16 cellular contexts compared by ENCODE assay signal in genomic region chr11:61328351-61328750, GRCh38. TPM values are rescaled to one million over a fixed set of nuclear protein-coding genes. Genes with fewer than 3 reads are reported as not detected.
DNase-seq lines count a peak whose midpoint lies in the region; ATAC-seq and TF ChIP-seq lines count a peak whose summit lies in the region.
"Had no signal": no experiment of that assay in that cellular context is flagged by ENCODE, and none has a peak within 500 bp of the region (broad histone marks: within the 10 kb centered on the region; RNA-seq: fewer than 3 reads in every experiment).

No MANE protein-coding gene starts in this region.

- H3F3A ChIP-seq in neural progenitor cell (ENCODE audit: low read depth): peaks cover 2% of the 10 kb centered on the region

- H3K27me3 Mint-ChIP-seq in HFFc6 (ENCODE audit: insufficient read depth) (peaks cover 1% of the 10 kb centered on the region; the same call in 1 of the 2 replicates), chondrocyte (ENCODE audit: low read depth) (no peaks in the 10 kb centered on the region), neural progenitor cell (ENCODE audit: insufficient read depth, low read depth) (peaks cover 3% of the 10 kb centered on the region)
- no peaks in the 10 kb centered on the region for H3K27me3 Mint-ChIP-seq in stimulated activated naive B cell treated with anti-CD40 and anti-IgM and Interleukin-4, amounts not matched to agents 10 μg/mL and 1 μg/mL and 100 μg/mL, for 72 hours

- H3K4me2 ChIP-seq in neural progenitor cell: no peak overlapping the region

- H3K9me3 Mint-ChIP-seq in HFFc6 (no peaks in the 10 kb centered on the region), chondrocyte (ENCODE audit: low read depth) (no peaks in the 10 kb centered on the region), neural progenitor cell (no peaks in the 10 kb centered on the region)
- no peaks in the 10 kb centered on the region for H3K9me3 Mint-ChIP-seq in stimulated activated naive B cell treated with anti-CD40 and anti-IgM and Interleukin-4, amounts not matched to agents 10 μg/mL and 1 μg/mL and 100 μg/mL, for 72 hours
- H3K9me3 Mint-ChIP-seq: CD8-positive, alpha-beta memory T cell had no signal

- H3K36me3 Mint-ChIP-seq in HFFc6 (ENCODE audit: low read depth) (peaks cover 55% of the 10 kb centered on the region), chondrocyte (ENCODE audit: low read depth) (peaks cover 35% of the 10 kb centered on the region), neural progenitor cell (peaks cover 28% of the 10 kb centered on the region)
- peaks cover 30 to 62% of the 10 kb centered on the region in 2 donors for H3K36me3 Mint-ChIP-seq in stimulated activated naive B cell treated with anti-CD40 and anti-IgM and Interleukin-4, amounts not matched to agents 10 μg/mL and 1 μg/mL and 100 μg/mL, for 72 hours

- no peak overlapping the region for H3K27ac ChIP-seq in neural progenitor cell

- H3K36me3 ChIP-seq in BE2C (peaks cover 22% of the 10 kb centered on the region), neural progenitor cell (peaks cover 17% of the 10 kb centered on the region)

- peak overlapping the region; percentile 17 for H3K9ac ChIP-seq in neural progenitor cell

- H3K4me3 Mint-ChIP-seq in HFFc6: no peak overlapping the region; the same call in 1 of the 2 replicates
- no peak overlapping the region for H3K4me3 Mint-ChIP-seq in chondrocyte (ENCODE audit: unreplicated experiment)
- H3K4me3 Mint-ChIP-seq in neural progenitor cell: no peak overlapping the region
- no peak overlapping the region for H3K4me3 Mint-ChIP-seq in stimulated activated naive B cell treated with anti-CD40 and anti-IgM and Interleukin-4, amounts not matched to agents 10 μg/mL and 1 μg/mL and 100 μg/mL, for 72 hours

- H3K79me2 ChIP-seq in neural progenitor cell (ENCODE audit: low read depth): peaks cover 72% of the 10 kb centered on the region

- H3K4me1 ChIP-seq in BE2C: no peaks in the 10 kb centered on the region
- H3K4me1 ChIP-seq in neural progenitor cell: peaks cover 7% of the 10 kb centered on the region

- H3K27me3 ChIP-seq in BE2C (no peaks in the 10 kb centered on the region), neural progenitor cell (no peaks in the 10 kb centered on the region)

- H2AFZ ChIP-seq in neural progenitor cell (replicated peaks): no peak overlapping the region

- TF ChIP-seq CTCF in BE2C (IDR thresholded peaks at IDR 0.05; ENCODE audit: low read depth, low read length): no peak
- TF ChIP-seq CTCF in HFFc6 (IDR thresholded peaks at IDR 0.05): no peak
- no peak for TF ChIP-seq CTCF in chondrocyte (IDR thresholded peaks at IDR 0.05)
- TF ChIP-seq CTCF in neural progenitor cell (IDR thresholded peaks at IDR 0.05): no peak

- H3K4me3 ChIP-seq in BE2C (ENCODE audit: low read depth, low read length) (no peak overlapping the region), neural progenitor cell (no peak overlapping the region)

- H3K4me1 Mint-ChIP-seq in HFFc6 (ENCODE audit: low read depth): peaks cover 62% of the 10 kb centered on the region
- H3K4me1 Mint-ChIP-seq in chondrocyte (ENCODE audit: low read depth): peaks cover 60% of the 10 kb centered on the region
- peaks cover 19% of the 10 kb centered on the region for H3K4me1 Mint-ChIP-seq in neural progenitor cell
- H3K4me1 Mint-ChIP-seq in stimulated activated naive B cell treated with anti-CD40 and anti-IgM and Interleukin-4, amounts not matched to agents 10 μg/mL and 1 μg/mL and 100 μg/mL, for 72 hours: peaks cover 22 to 50% of the 10 kb centered on the region in 2 donors

- peaks cover 49% of the 10 kb centered on the region for H4K20me1 ChIP-seq in neural progenitor cell (ENCODE audit: low read depth)

- no peak for ATAC-seq in HG03159 (IDR thresholded peaks at IDR 0.05; ENCODE audit: unreplicated experiment)
- no peak for ATAC-seq in stimulated activated naive B cell treated with anti-CD40 and anti-IgM and Interleukin-4, amounts not matched to agents 10 μg/mL and 1 μg/mL and 100 μg/mL, for 72 hours (replicated peaks)
- ATAC-seq: Panc1 had no signal

- DNase-seq in BE2C (peak; percentile 18), HFFc6 (no peak), chondrocyte (ENCODE audit: low spot score) (no peak), neural progenitor cell (ENCODE audit: low spot score) (no peak), OCI-M1 (lab: John Stamatoyannopoulos, UW) (no peak)
- no peak for DNase-seq in stimulated activated naive B cell treated with anti-CD40 and anti-IgM and Interleukin-4, amounts not matched to agents 10 μg/mL and 1 μg/mL and 100 μg/mL, for 72 hours
- DNase-seq: CD8-positive, alpha-beta memory T cell; GF-D8; Karpas-422; NCI-H1436; NCI-H2081; NCI-H226; NCI-H526; SHP77 treated with DMSO at 0.1 percent for 48 hours had no signal

- H3K9me3 ChIP-seq in BE2C (no peaks in the 10 kb centered on the region), neural progenitor cell (ENCODE audit: low read depth) (no peaks in the 10 kb centered on the region)

- peak overlapping the region; percentile 73 for H3K27ac Mint-ChIP-seq in HFFc6
- peak overlapping the region; percentile 60 for H3K27ac Mint-ChIP-seq in chondrocyte (ENCODE audit: unreplicated experiment)
- H3K27ac Mint-ChIP-seq in neural progenitor cell: no peak overlapping the region
- H3K27ac Mint-ChIP-seq in stimulated activated naive B cell treated with anti-CD40 and anti-IgM and Interleukin-4, amounts not matched to agents 10 μg/mL and 1 μg/mL and 100 μg/mL, for 72 hours: no peak overlapping the region

RNA-seq across cellular contexts. Expression of gene DDB1, which starts 4.6 kb away (rescaled TPM):
- 95.8 TPM for polyA plus RNA-seq in BE2C (2012; ENCODE audit: insufficient read depth, insufficient read length, low read depth)
- 100 to 1,000 TPM; 241 to 285 (median 267) TPM for total RNA-seq in HFFc6 (2021; fragmentation: NEBNext Ultra II Directional; extraction: Animal tissue kit (Norgen Biotek cat#: 25700))
- 188 to 264 TPM (median 194 TPM) in 3 replicates for total RNA-seq in chondrocyte
- total RNA-seq in neural progenitor cell (ENCODE audit: low replicate concordance): 275 and 314 TPM in 2 replicates

RNA-seq across cellular contexts. Expression of gene TKFC, which starts 4.7 kb away (rescaled TPM):
- polyA plus RNA-seq in BE2C (2012; ENCODE audit: insufficient read depth, insufficient read length, low read depth): 53.8 TPM
- 10 to 100 TPM; 27.3 to 43.0 (median 31.8) TPM for total RNA-seq in HFFc6 (2021; fragmentation: NEBNext Ultra II Directional; extraction: Animal tissue kit (Norgen Biotek cat#: 25700))
- 31.9 to 41.4 TPM (median 32.2 TPM) in 3 replicates for total RNA-seq in chondrocyte
- 27.3 and 79.3 TPM in 2 replicates for total RNA-seq in neural progenitor cell (ENCODE audit: low replicate concordance)

RNA-seq across cellular contexts. Expression of gene VWCE, which starts 33.2 kb away (rescaled TPM):
- 0.80 TPM for polyA plus RNA-seq in BE2C (2012; ENCODE audit: insufficient read depth, insufficient read length, low read depth)
- total RNA-seq in HFFc6 (2021; fragmentation: NEBNext Ultra II Directional; extraction: Animal tissue kit (Norgen Biotek cat#: 25700)): 1 to 10 TPM in 1 of 6 experiments, under 1 TPM in 5; 0.47 to 1.5 (median 0.74) TPM
- total RNA-seq in chondrocyte: 2.4 to 4.1 TPM (median 3.6 TPM) in 3 replicates
- 5.1 and 7.0 TPM in 2 replicates for total RNA-seq in neural progenitor cell (ENCODE audit: low replicate concordance)
- polyA plus RNA-seq: CD8-positive, alpha-beta memory T cell had no signal

RNA-seq across cellular contexts. Expression of gene CYB561A3, which starts 33.3 kb away (rescaled TPM):
- polyA plus RNA-seq in BE2C (2012; ENCODE audit: insufficient read depth, insufficient read length, low read depth): 16.2 TPM
- total RNA-seq in HFFc6 (2021; fragmentation: NEBNext Ultra II Directional; extraction: Animal tissue kit (Norgen Biotek cat#: 25700)): 10 to 100 TPM; 38.7 to 52.8 (median 46.7) TPM
- total RNA-seq in chondrocyte (40.8 to 60.0 TPM (median 41.4 TPM) in 3 replicates), neural progenitor cell (ENCODE audit: low replicate concordance) (12.1 and 18.2 TPM in 2 replicates)

RNA-seq across cellular contexts. Expression of gene TMEM138, which starts 33.8 kb away (rescaled TPM):
- 63.4 TPM for polyA plus RNA-seq in BE2C (2012; ENCODE audit: insufficient read depth, insufficient read length, low read depth)
- total RNA-seq in HFFc6 (2021; fragmentation: NEBNext Ultra II Directional; extraction: Animal tissue kit (Norgen Biotek cat#: 25700)): 10 to 100 TPM; 49.0 to 63.1 (median 58.0) TPM
- total RNA-seq in chondrocyte (39.2 to 60.0 TPM (median 46.7 TPM) in 3 replicates), neural progenitor cell (ENCODE audit: low replicate concordance) (30.7 and 37.6 TPM in 2 replicates)

Comparison
In these comparisons a context has a peak if more than half of its experiments do, and no peak if none do; other contexts are left out.
1. H3K27ac Mint-ChIP-seq: peak in HFFc6 (single experiment) and chondrocyte (single experiment); none in neural progenitor cell (single experiment) and stimulated activated naive B cell treated with anti-CD40 and anti-IgM and Interleukin-4, amounts not matched to agents 10 μg/mL and 1 μg/mL and 100 μg/mL, for 72 hours (single experiment).